ENCODE assay signal across 27 cellular contexts in genomic region chr15:84996055-84996454, GRCh38.
"Had no signal": no experiment of that assay in that cellular context is flagged by ENCODE, and none has a peak within 500 bp of the region (broad histone marks: within the 10 kb centered on the region; RNA-seq: fewer than 3 reads in every experiment).

No MANE protein-coding gene starts in this region.

- FAIRE-seq: urothelium cell line had no signal

- H3K4me3 ChIP-seq: stomach, suprapubic skin, testis, thoracic aorta, thyroid gland, tibial artery, tibial nerve, transverse colon, upper lobe of left lung, upper lobe of right lung, uterus, vagina had no signal

- H3K36me3 ChIP-seq: stomach, suprapubic skin, thoracic aorta, thyroid gland, tibial artery, tibial nerve, transverse colon, upper lobe of left lung, upper lobe of right lung, uterus, vagina had no signal

- H3K9me3 ChIP-seq: stomach, suprapubic skin, testis, thoracic aorta, thyroid gland, tibial artery, tibial nerve, transverse colon, upper lobe of left lung, upper lobe of right lung, uterus, vagina had no signal

- H3K4me1 ChIP-seq: uterus had no signal

- DNase-seq: stimulated activated CD4-positive, alpha-beta T cell treated with anti-CD3 and anti-CD28 coated beads, Interleukin-2, amount 100 ng/mL, for 48 hours; stimulated activated CD4-positive, alpha-beta T cell treated with anti-CD3 and anti-CD28 coated beads, Interleukin-4, amount 100 ng/mL, for 1 hour; stimulated activated CD4-positive, alpha-beta T cell treated with anti-CD3 and anti-CD28 coated beads, Interleukin-4, amount 100 ng/mL, for 24 hours; stimulated activated CD4-positive, alpha-beta T cell treated with anti-CD3 and anti-CD28 coated beads, Interleukin-4, amount 100 ng/mL, for 4 hours; stimulated activated CD8-positive, alpha-beta memory T cell treated with anti-CD3 and anti-CD28 coated beads, Interleukin-4, amount 100 ng/mL, for 48 hours; stimulated activated naive B cell treated with anti-CD40 and anti-IgM and Interleukin-4, amounts not matched to agents 10 μg/mL and 1 μg/mL and 100 μg/mL, for 72 hours; stimulated activated naive CD4-positive, alpha-beta T cell; stimulated activated naive CD4-positive, alpha-beta T cell treated with Interleukin-2 at 50 U/mL for 16 hours; stimulated activated naive CD8-positive, alpha-beta T cell treated with anti-CD3 and anti-CD28 coated beads, Interleukin-15, amount 100 ng/mL, for 72 hours; stimulated activated naive CD8-positive, alpha-beta T cell treated with anti-CD3 and anti-CD28 coated beads, Interleukin-15, Interleukin-2, amounts not matched to agents 100 U/mL and 50 U/mL, for 24 hours; stomach; substantia nigra; testis; thyroid gland; tibial artery; transverse colon; trophoblast cell; upper lobe of left lung; upper lobe of right lung; uterus had no signal

- H3K27ac ChIP-seq: stomach, suprapubic skin, testis, thoracic aorta, thyroid gland, tibial artery, tibial nerve, transverse colon, upper lobe of left lung, upper lobe of right lung, uterus, vagina had no signal

- ATAC-seq: stimulated activated effector memory CD8-positive, alpha-beta T cell treated with anti-CD3 and anti-CD28 coated beads, Interleukin-12 subunit alpha, Interleukin-12 subunit beta, amount 100 ng/mL, for 72 hours; stimulated activated memory B cell treated with anti-CD40 and anti-IgM and Interleukin-4, amounts not matched to agents 10 μg/mL and 1 μg/mL and 100 μg/mL, for 72 hours; stimulated activated naive B cell treated with anti-CD40 and anti-IgM and Interleukin-4, amounts not matched to agents 10 μg/mL and 1 μg/mL and 100 μg/mL, for 72 hours; stimulated activated naive CD8-positive, alpha-beta T cell treated with anti-CD3 and anti-CD28 coated beads, Interleukin-15, amount 100 ng/mL, for 72 hours; stimulated activated naive CD8-positive, alpha-beta T cell treated with anti-CD3 and anti-CD28 coated beads, Interleukin-15, Interleukin-2, amounts not matched to agents 100 U/mL and 50 U/mL, for 24 hours; upper lobe of right lung had no signal

- H3K27me3 ChIP-seq: stomach, suprapubic skin, testis, thyroid gland, tibial artery, tibial nerve, transverse colon, upper lobe of left lung, upper lobe of right lung, uterus, vagina had no signal
